In genomic region chr13:112619730-112620639, GRCh38 we compare ENCODE assay signal across 8 cellular contexts. TPM values are rescaled to one million over a fixed set of nuclear protein-coding genes. Genes with fewer than 3 reads are reported as not detected.
DNase-seq lines count a peak whose midpoint lies in the region; ATAC-seq lines count a peak whose summit lies in the region.

No MANE protein-coding gene starts in this region.

- H3K9me3 Mint-ChIP-seq in naive B cell: no peaks in the 10 kb centered on the region

- peak overlapping the region in 4 of 8 donors; percentile 6 to 86 (median 64) for H3K4me3 Mint-ChIP-seq in naive B cell

- ATAC-seq in GM19463 (IDR thresholded peaks at IDR 0.05; ENCODE audit: unreplicated experiment): peak; percentile 95
- peak in 1 of 2 donors; percentile 71 for ATAC-seq in naive B cell (ENCODE audit: low read depth in 2 of 2)
- no peak for ATAC-seq in GM19023 (IDR thresholded peaks at IDR 0.05; ENCODE audit: unreplicated experiment)

- peaks cover 0 to 40% (median 35%) of the 10 kb centered on the region in 3 donors for H3K27me3 Mint-ChIP-seq in naive B cell

- H3K27ac Mint-ChIP-seq in naive B cell: no peak overlapping the region

- peaks cover under 1 to 6% (median 4%) of the 10 kb centered on the region in 3 donors for H3K4me1 Mint-ChIP-seq in naive B cell

- DNase-seq in NCI-H2029 (lab: John Stamatoyannopoulos, UW): peak; percentile 80
- peak; percentile 42 for DNase-seq in dermis blood vessel endothelial cell
- DNase-seq in naive B cell: peak; percentile 28
- no peak for DNase-seq in T-helper 2 cell
- no peak for DNase-seq in GF-D8 (lab: John Stamatoyannopoulos, UW)
- no peak for DNase-seq in AG20443 (ENCODE audit: low spot score)

- no peaks in the 10 kb centered on the region for H3K36me3 Mint-ChIP-seq in naive B cell

RNA-seq across cellular contexts. Expression of gene TUBGCP3, which starts 32.0 kb away (rescaled TPM):
- 29.6 and 35.0 TPM in 2 replicates for total RNA-seq in dermis blood vessel endothelial cell
- 10 to 100 TPM; 13.3 to 24.4 (median 16.5) TPM for polyA plus RNA-seq in naive B cell (ENCODE audit: low read depth in 6 of 6)

Comparison
In these comparisons a context has a peak if more than half of its experiments do, and no peak if none do; other contexts are left out.
1. DNase-seq: peak in NCI-H2029 (single experiment), dermis blood vessel endothelial cell (single experiment) and naive B cell (single experiment); none in T-helper 2 cell (0 of 5), GF-D8 (single experiment) and AG20443 (single experiment).